8 cellular contexts compared by ENCODE assay signal in genomic region chr1:21335750-21336168, GRCh38. TPM values are rescaled to one million over a fixed set of nuclear protein-coding genes. Genes with fewer than 3 reads are reported as not detected.
DNase-seq lines count a peak whose midpoint lies in the region; ATAC-seq and TF ChIP-seq lines count a peak whose summit lies in the region.

No MANE protein-coding gene starts in this region.

- in situ Hi-C loops in KBM-7 (cut with MboI; ENCODE audit: low pct_unique_long_range_greater_than_20kb, low sequenced_read_pairs): no loop called here

- intact Hi-C loops in breast epithelium (cut with DNase I; ENCODE audit: low total_unique reads): loop anchor here (1.0 kb wide), 1 partner anchor 25 kb away; no protein-coding TSS in a partner anchor
- intact Hi-C loops in prostate gland (cut with DNase I): no loop called here

- no peaks in the 10 kb centered on the region for H3K9me2 ChIP-seq in DOHH2 (replicated peaks; ENCODE audit: control insufficient read depth, low read length)

- TF ChIP-seq POLR2A in breast epithelium (IDR thresholded peaks at IDR 0.05): no peak
- TF ChIP-seq POLR2A in prostate gland (IDR thresholded peaks at IDR 0.05): no peak

- no peak for ATAC-seq in HG03095 (IDR thresholded peaks at IDR 0.05; ENCODE audit: unreplicated experiment)

- H4K20me1 ChIP-seq in DOHH2 (ENCODE audit: control insufficient read depth, insufficient read depth, low read depth, low read length): no peaks in the 10 kb centered on the region

- H3K27ac ChIP-seq in DOHH2 (ENCODE audit: low read depth, low read length) (no peak overlapping the region), breast epithelium (peak overlapping the region; percentile 94 to 98), prostate gland (peak overlapping the region; percentile 81 to 92)

- WGBS in prostate gland: 51% methylated on average over 3 of the region's 3 CpGs

- H3K9me3 ChIP-seq in DOHH2 (ENCODE audit: control insufficient read depth, insufficient read depth, low read length) (no peaks in the 10 kb centered on the region), breast epithelium (no peaks in the 10 kb centered on the region), prostate gland (no peaks in the 10 kb centered on the region), MG63 (no peaks in the 10 kb centered on the region)

- peaks cover 50% of the 10 kb centered on the region for H3K4me1 ChIP-seq in DOHH2 (ENCODE audit: control insufficient read depth, low read length)
- H3K4me1 ChIP-seq in breast epithelium: peaks cover 34 to 61% of the 10 kb centered on the region in 2 donors
- H3K4me1 ChIP-seq in prostate gland (replicated peaks): peaks cover 78% of the 10 kb centered on the region

- H3F3A ChIP-seq in DOHH2 (ENCODE audit: control insufficient read depth, insufficient read depth): peaks cover 6% of the 10 kb centered on the region; the same call in 1 of the 2 replicates

- H3K4me2 ChIP-seq in DOHH2 (ENCODE audit: low read length): peak overlapping the region; percentile 72

- peak; percentile 83 for DNase-seq in NCI-H2196 (lab: John Stamatoyannopoulos, UW; ENCODE audit: unreplicated experiment)
- no peak for DNase-seq in breast epithelium (ENCODE audit: low spot score in 2 of 2)
- DNase-seq in prostate gland (ENCODE audit: low spot score): no peak
- DNase-seq in activated effector memory CD4-positive, alpha-beta T cell treated with anti-CD3 and anti-CD28 coated beads, Interleukin-2, amount 50 U/mL, for 16 hours: no peak
- DNase-seq in MG63: no peak
- no peak for DNase-seq in KBM-7

- H3K27me3 ChIP-seq in DOHH2 (ENCODE audit: control insufficient read depth, low read length): peaks cover 25% of the 10 kb centered on the region
- no peaks in the 10 kb centered on the region for H3K27me3 ChIP-seq in breast epithelium
- no peaks in the 10 kb centered on the region for H3K27me3 ChIP-seq in prostate gland (replicated peaks; ENCODE audit: insufficient read depth)
- H3K27me3 ChIP-seq in MG63: no peaks in the 10 kb centered on the region

- H3K4me3 ChIP-seq in DOHH2 (ENCODE audit: low read length) (no peak overlapping the region), breast epithelium (peak overlapping the region in 1 of 3 donors; percentile 67), prostate gland (no peak overlapping the region), MG63 (no peak overlapping the region)

- H3K36me3 ChIP-seq in DOHH2 (ENCODE audit: control insufficient read depth, low read length): no peaks in the 10 kb centered on the region
- H3K36me3 ChIP-seq in breast epithelium: no peaks in the 10 kb centered on the region
- H3K36me3 ChIP-seq in prostate gland: no peaks in the 10 kb centered on the region
- no peaks in the 10 kb centered on the region for H3K36me3 ChIP-seq in MG63

- no peaks in the 10 kb centered on the region for H3K79me2 ChIP-seq in DOHH2 (ENCODE audit: control insufficient read depth, low read length)

- no peak for TF ChIP-seq CTCF in DOHH2 (IDR thresholded peaks at IDR 0.05; ENCODE audit: low read depth, low read length, poor library complexity, severe bottlenecking)
- TF ChIP-seq CTCF in breast epithelium (IDR thresholded peaks at IDR 0.05): no peak
- no peak for TF ChIP-seq CTCF in prostate gland (IDR thresholded peaks at IDR 0.05)

RNA-seq across cellular contexts. Expression of gene ECE1, which starts 45.5 kb away (rescaled TPM):
- 100 to 1,000 TPM in 2 of 3 donors, 10 to 100 TPM in 1; 62.6 to 121 (median 112) TPM for total RNA-seq in breast epithelium
- 100 to 1,000 TPM; 113 to 146 TPM for total RNA-seq in prostate gland
- total RNA-seq in MG63 (2014; rRNA removed; shearing (Covaris generic); ENCODE audit: low replicate concordance): 10.5 and 11.4 TPM in 2 replicates
